Comparison of ENCODE assay signal across 1 cellular context in genomic region chr19:41323430-41324125, GRCh38.
A peak's percentile ranks its signal among the peaks of the same experiment; 100 is the strongest.
TF ChIP-seq lines count a peak whose summit lies in the region.

No MANE protein-coding gene starts in this region.

TF ChIP-seq in K562, 482 proteins besides CTCF, POLR2A, EP300 and RAD21 (continued from another document and continues in another):
- peak; percentile 97 for TF ChIP-seq CCNT2 (IDR thresholded peaks at IDR 0.05; ENCODE audit: borderline replicate concordance, extremely low read depth, insufficient read length, low read depth, low read length)
- no peak for TF ChIP-seq FUS (optimal IDR thresholded peaks at IDR 0.05; ENCODE audit: low read depth, low read length)
- TF ChIP-seq ZHX1 (conservative IDR thresholded peaks at IDR 0.05; ENCODE audit: low read length): no peak
- no peak for TF ChIP-seq ZNF134 (CRISPR knock-in tag; conservative IDR thresholded peaks at IDR 0.05)
- no peak for TF ChIP-seq ZFP91 (CRISPR knock-in tag; IDR thresholded peaks at IDR 0.05)
- TF ChIP-seq NFE2 (IDR thresholded peaks at IDR 0.05; ENCODE audit: low read depth): peak; percentile 94
- TF ChIP-seq MTA2 (IDR thresholded peaks at IDR 0.05; ENCODE audit: low read depth): peak; percentile 69
- TF ChIP-seq ZNF395 (CRISPR knock-in tag; IDR thresholded peaks at IDR 0.05): peak; percentile 72; the same call in 1 of the 2 replicates
- TF ChIP-seq CBX5 (IDR thresholded peaks at IDR 0.05; ENCODE audit: borderline replicate concordance, low read depth): no peak
- TF ChIP-seq ELK3 (CRISPR knock-in tag; IDR thresholded peaks at IDR 0.05): no peak
- no peak for TF ChIP-seq SIN3B (IDR thresholded peaks at IDR 0.05; ENCODE audit: low read depth)
- 0 out of 2 replicates have a peak, but pooled peaks have one; percentile 77 for TF ChIP-seq CUX1 (CRISPR knock-in tag; IDR thresholded peaks at IDR 0.05)
- peak; percentile 97 for TF ChIP-seq SMARCE1 (IDR thresholded peaks at IDR 0.05)
- no peak for TF ChIP-seq MCM2 (IDR thresholded peaks at IDR 0.05; ENCODE audit: low read depth)
- no peak for TF ChIP-seq XRCC3 (IDR thresholded peaks at IDR 0.05)
- TF ChIP-seq TFE3 (CRISPR knock-in tag; IDR thresholded peaks at IDR 0.05): no peak; the same call in 1 of the 2 replicates
- peak; percentile 86 for TF ChIP-seq MTA1 (IDR thresholded peaks at IDR 0.05; ENCODE audit: borderline replicate concordance)
- no peak for TF ChIP-seq ZNF407 (IDR thresholded peaks at IDR 0.05; ENCODE audit: low read depth)
- peak; percentile 91 for TF ChIP-seq NEUROD1 (IDR thresholded peaks at IDR 0.05; ENCODE audit: borderline replicate concordance, low read depth, low read length, partially characterized antibody)
- no peak for TF ChIP-seq ZNF551 (CRISPR knock-in tag; IDR thresholded peaks at IDR 0.05)
- TF ChIP-seq MIER1 (IDR thresholded peaks at IDR 0.05; ENCODE audit: low read depth): no peak
- TF ChIP-seq ZBTB17 (CRISPR knock-in tag; IDR thresholded peaks at IDR 0.05): peak; percentile 78; the same call in 1 of the 2 replicates
- TF ChIP-seq PHF21A (IDR thresholded peaks at IDR 0.05; ENCODE audit: borderline replicate concordance, low read depth): peak; percentile 92
- peak; percentile 95 for TF ChIP-seq ARID1B (IDR thresholded peaks at IDR 0.05)
- peak; percentile 62 for TF ChIP-seq NFIC (IDR thresholded peaks at IDR 0.05)
- no peak for TF ChIP-seq ZNF24 (IDR thresholded peaks at IDR 0.05)
- TF ChIP-seq SIN3A (IDR thresholded peaks at IDR 0.05; ENCODE audit: borderline replicate concordance in 2 of 2, control insufficient read depth in 1 of 2, low read depth in 2 of 2, low read length in 2 of 2): peak; percentile 45 to 68; a peak in 1 of 4 replicates
- TF ChIP-seq TOE1 (IDR thresholded peaks at IDR 0.05; ENCODE audit: borderline replicate concordance): peak; percentile 45
- no peak for TF ChIP-seq TOE1 (CRISPR knock-in tag; IDR thresholded peaks at IDR 0.05; ENCODE audit: borderline replicate concordance, low read depth)
- peak in 1 of 2 experiments; percentile 24; a peak in 1 of 4 replicates for TF ChIP-seq TEAD1 (CRISPR knock-in tag; IDR thresholded peaks at IDR 0.05)
- no peak for TF ChIP-seq ZNF282 (CRISPR knock-in tag; IDR thresholded peaks at IDR 0.05)
- TF ChIP-seq U2AF2 (optimal IDR thresholded peaks at IDR 0.05; ENCODE audit: low read depth, low read length): no peak
- peak; percentile 70 for TF ChIP-seq ZFX (CRISPR knock-in tag; IDR thresholded peaks at IDR 0.05)
- no peak for TF ChIP-seq NCOA6 (IDR thresholded peaks at IDR 0.05)
- TF ChIP-seq HLTF (IDR thresholded peaks at IDR 0.05): no peak
- TF ChIP-seq HNRNPL (IDR thresholded peaks at IDR 0.05; ENCODE audit: low read depth, low read length): no peak
- no peak for TF ChIP-seq THRAP3 (IDR thresholded peaks at IDR 0.05; ENCODE audit: borderline replicate concordance)
- peak; percentile 22; the same call in 1 of the 2 replicates for TF ChIP-seq PHF8 (IDR thresholded peaks at IDR 0.05; ENCODE audit: borderline replicate concordance, low read length)
- TF ChIP-seq HNRNPUL1 (IDR thresholded peaks at IDR 0.05; ENCODE audit: low read length): no peak
- TF ChIP-seq RFX7 (CRISPR knock-in tag; IDR thresholded peaks at IDR 0.05): no peak
- TF ChIP-seq MEIS2 (IDR thresholded peaks at IDR 0.05; ENCODE audit: partially characterized antibody): no peak
